ENCODE assay signal across 7 cellular contexts in genomic region chr17:7242717-7243576, GRCh38. TPM values are rescaled to one million over a fixed set of nuclear protein-coding genes. Genes with fewer than 3 reads are reported as not detected.
A peak's percentile ranks its signal among the peaks of the same experiment; 100 is the strongest.
DNase-seq lines count a peak whose midpoint lies in the region; ATAC-seq, FAIRE-seq and TF ChIP-seq lines count a peak whose summit lies in the region.

No MANE protein-coding gene starts in this region.

- FAIRE-seq in bronchial epithelial cell (lab: Jason Lieb, UNC): no peak

- H3K27me3 ChIP-seq in bronchial epithelial cell (ENCODE audit: control insufficient read depth, insufficient read depth, low read length) (no peaks in the 10 kb centered on the region), smooth muscle cell (ENCODE audit: low read depth) (no peaks in the 10 kb centered on the region)

- H3K36me3 ChIP-seq in bronchial epithelial cell (ENCODE audit: control insufficient read depth, insufficient read depth, low read length) (peaks cover 15% of the 10 kb centered on the region), smooth muscle cell (ENCODE audit: low read depth) (no peaks in the 10 kb centered on the region)

- H2AFZ ChIP-seq in smooth muscle cell (ENCODE audit: low read depth): peak overlapping the region; percentile 82

- DNase-seq in NCI-H2196 (lab: John Stamatoyannopoulos, UW; ENCODE audit: unreplicated experiment) (peak; percentile 87), bronchial epithelial cell (ENCODE audit: low read depth) (peak; percentile 82), inferior parietal cortex (ENCODE audit: extremely low spot score) (peak; percentile 97), smooth muscle cell (lab: John Stamatoyannopoulos, UW; ENCODE audit: unreplicated experiment) (peak; percentile 85)

- peaks cover 19% of the 10 kb centered on the region for H3K4me1 ChIP-seq in smooth muscle cell (ENCODE audit: low read depth)

- no peaks in the 10 kb centered on the region for H3K9me3 ChIP-seq in smooth muscle cell (replicated peaks; ENCODE audit: low read depth)

- WGBS in smooth muscle cell (ENCODE audit: low lambda C conversion rate): 3% methylated on average over 43 of the region's 50 CpGs

- peak overlapping the region; percentile 95 for H3K27ac ChIP-seq in smooth muscle cell (ENCODE audit: low read depth)

- H3K79me2 ChIP-seq in smooth muscle cell (ENCODE audit: low read depth): peaks cover 54% of the 10 kb centered on the region

- no peaks in the 10 kb centered on the region for H4K20me1 ChIP-seq in smooth muscle cell (ENCODE audit: low read depth)

- H3K4me3 ChIP-seq in WI38 (ENCODE audit: low read depth, low read length): peak overlapping the region; percentile 92
- peak overlapping the region; percentile 80 for H3K4me3 ChIP-seq in bronchial epithelial cell (ENCODE audit: low read depth, low read length)
- peak overlapping the region; percentile 82 for H3K4me3 ChIP-seq in smooth muscle cell

- H3K9ac ChIP-seq in smooth muscle cell (ENCODE audit: low read depth): peak overlapping the region; percentile 99

- ATAC-seq in GM18511 (IDR thresholded peaks at IDR 0.05; ENCODE audit: unreplicated experiment): peak; percentile 43
- ATAC-seq in HG03045 (IDR thresholded peaks at IDR 0.05; ENCODE audit: unreplicated experiment): peak; percentile 47

- TF ChIP-seq CTCF in WI38 (IDR thresholded peaks at IDR 0.05; ENCODE audit: low read depth, low read length) (no peak), bronchial epithelial cell (IDR thresholded peaks at IDR 0.05; ENCODE audit: insufficient read depth, low read length, severe bottlenecking) (no peak), smooth muscle cell (IDR thresholded peaks at IDR 0.05; ENCODE audit: borderline replicate concordance, insufficient read depth, poor library complexity, severe bottlenecking) (no peak)

- peak overlapping the region; percentile 84 for H3K4me2 ChIP-seq in smooth muscle cell

- H3F3A ChIP-seq in smooth muscle cell (ENCODE audit: low read depth): peaks cover 27% of the 10 kb centered on the region

RNA-seq across cellular contexts. Expression of gene GABARAP, which starts 0.7 kb away (rescaled TPM):
- 50.8 and 64.3 TPM in 2 replicates for total RNA-seq in bronchial epithelial cell
- 305 and 363 TPM in 2 replicates for total RNA-seq in smooth muscle cell
- 725 and 735 TPM in 2 replicates for polyA plus RNA-seq in smooth muscle cell

RNA-seq across cellular contexts. Expression of gene PHF23, which starts 3.7 kb away (rescaled TPM):
- total RNA-seq in bronchial epithelial cell (27.4 and 34.9 TPM in 2 replicates), smooth muscle cell (41.6 and 48.5 TPM in 2 replicates)
- 33.8 and 46.5 TPM in 2 replicates for polyA plus RNA-seq in smooth muscle cell

RNA-seq across cellular contexts. Expression of gene CTDNEP1, which starts 8.6 kb away (rescaled TPM):
- total RNA-seq in bronchial epithelial cell (17.6 and 25.3 TPM in 2 replicates), smooth muscle cell (46.3 and 57.5 TPM in 2 replicates)
- polyA plus RNA-seq in smooth muscle cell: 88.4 and 96.2 TPM in 2 replicates

RNA-seq across cellular contexts. Expression of gene DVL2, which starts 8.6 kb away (rescaled TPM):
- 52.1 and 55.3 TPM in 2 replicates for total RNA-seq in bronchial epithelial cell
- total RNA-seq in smooth muscle cell: 26.1 and 31.8 TPM in 2 replicates
- 46.7 and 49.6 TPM in 2 replicates for polyA plus RNA-seq in smooth muscle cell

RNA-seq across cellular contexts. Expression of gene ELP5, which starts 9.1 kb away (rescaled TPM):
- 16.5 and 20.0 TPM in 2 replicates for total RNA-seq in bronchial epithelial cell
- 17.3 and 18.7 TPM in 2 replicates for total RNA-seq in smooth muscle cell
- 41.3 and 42.4 TPM in 2 replicates for polyA plus RNA-seq in smooth muscle cell

Comparison
In these comparisons a context has a peak if more than half of its experiments do, and no peak if none do; other contexts are left out.
1. Peak in every context shown above with its lines: DNase-seq, ATAC-seq, H3K4me3 ChIP-seq and H3K27ac ChIP-seq.